8 cellular contexts compared by ENCODE assay signal in genomic region chr10:97612386-97612785, GRCh38. TPM values are rescaled to one million over a fixed set of nuclear protein-coding genes. Genes with fewer than 3 reads are reported as not detected.
DNase-seq lines count a peak whose midpoint lies in the region; ATAC-seq and TF ChIP-seq lines count a peak whose summit lies in the region.

No MANE protein-coding gene starts in this region.

- ATAC-seq in activated CD8-positive, alpha-beta memory T cell treated with anti-CD3 and anti-CD28 coated beads, Interleukin-2, amount 10 ng/mL, durations not matched to agents 7 days and 5 days: peak; percentile 55
- no peak for ATAC-seq in HG03139 (IDR thresholded peaks at IDR 0.05; ENCODE audit: unreplicated experiment)
- ATAC-seq in GM18502 (IDR thresholded peaks at IDR 0.05; ENCODE audit: poor library complexity, unreplicated experiment): no peak

- no peak overlapping the region for H3K4me3 Mint-ChIP-seq in activated CD8-positive, alpha-beta memory T cell treated with anti-CD3 and anti-CD28 coated beads, Interleukin-2, amount 10 ng/mL, durations not matched to agents 7 days and 5 days
- no peak overlapping the region for H3K4me3 Mint-ChIP-seq in progenitor cell of endocrine pancreas (ENCODE audit: low read depth)

- no peaks in the 10 kb centered on the region for H3K4me1 Mint-ChIP-seq in activated CD8-positive, alpha-beta memory T cell treated with anti-CD3 and anti-CD28 coated beads, Interleukin-2, amount 10 ng/mL, durations not matched to agents 7 days and 5 days
- H3K4me1 Mint-ChIP-seq in progenitor cell of endocrine pancreas (ENCODE audit: low read depth): no peaks in the 10 kb centered on the region

- H3K27ac Mint-ChIP-seq in activated CD8-positive, alpha-beta memory T cell treated with anti-CD3 and anti-CD28 coated beads, Interleukin-2, amount 10 ng/mL, durations not matched to agents 7 days and 5 days: no peak overlapping the region
- no peak overlapping the region for H3K27ac Mint-ChIP-seq in progenitor cell of endocrine pancreas

- no peaks in the 10 kb centered on the region for H3K36me3 Mint-ChIP-seq in activated CD8-positive, alpha-beta memory T cell treated with anti-CD3 and anti-CD28 coated beads, Interleukin-2, amount 10 ng/mL, durations not matched to agents 7 days and 5 days
- H3K36me3 Mint-ChIP-seq in progenitor cell of endocrine pancreas (ENCODE audit: insufficient read depth): peaks cover 7% of the 10 kb centered on the region

- no peak overlapping the region for H3K4me3 ChIP-seq in fibroblast of the aortic adventitia (ENCODE audit: low read depth, low read length)

- H3K9me3 Mint-ChIP-seq in activated CD8-positive, alpha-beta memory T cell treated with anti-CD3 and anti-CD28 coated beads, Interleukin-2, amount 10 ng/mL, durations not matched to agents 7 days and 5 days (ENCODE audit: low read depth): no peaks in the 10 kb centered on the region
- no peaks in the 10 kb centered on the region for H3K9me3 Mint-ChIP-seq in progenitor cell of endocrine pancreas (ENCODE audit: low read depth)

- TF ChIP-seq CTCF in fibroblast of the aortic adventitia (IDR thresholded peaks at IDR 0.05; ENCODE audit: insufficient read depth, low read length) (peak; percentile 37), progenitor cell of endocrine pancreas (IDR thresholded peaks at IDR 0.05; ENCODE audit: unreplicated experiment) (peak; percentile 21)

- H3K27me3 Mint-ChIP-seq in activated CD8-positive, alpha-beta memory T cell treated with anti-CD3 and anti-CD28 coated beads, Interleukin-2, amount 10 ng/mL, durations not matched to agents 7 days and 5 days: no peaks in the 10 kb centered on the region
- no peaks in the 10 kb centered on the region for H3K27me3 Mint-ChIP-seq in progenitor cell of endocrine pancreas

- CTCF ChIA-PET in activated CD8-positive, alpha-beta memory T cell treated with anti-CD3 and anti-CD28 coated beads, Interleukin-2, amount 10 ng/mL, durations not matched to agents 7 days and 5 days (lab: Charles Lee): interaction anchor here (0.7 to 4.5 kb wide), 12 partner anchors 9 to 150 kb away, joined by 3 to 55 read pairs (median 4); partner anchors contain the start of genes ANKRD2, C10orf62 and HOGA1

- DNase-seq in activated CD8-positive, alpha-beta memory T cell treated with anti-CD3 and anti-CD28 coated beads, Interleukin-2, amount 10 ng/mL, durations not matched to agents 7 days and 5 days: no peak
- no peak for DNase-seq in activated CD8-positive, alpha-beta memory T cell treated with anti-CD3 and anti-CD28 coated beads, Interleukin-2, amount 50 U/mL, for 4 hours
- DNase-seq in RPMI8226 (peak; percentile 54), fibroblast of the aortic adventitia (ENCODE audit: low read depth) (peak; percentile 69), progenitor cell of endocrine pancreas (ENCODE audit: low spot score, unreplicated experiment) (no peak)
- DNase-seq in activated CD4-positive, alpha-beta T cell treated with anti-CD3 and anti-CD28 coated beads, Interleukin-2, amount 50 U/mL, for 4 hours: no peak

RNA-seq across cellular contexts. Expression of gene MORN4, which starts 20.9 kb away (rescaled TPM):
- total RNA-seq in activated CD8-positive, alpha-beta memory T cell treated with anti-CD3 and anti-CD28 coated beads, Interleukin-2, amount 10 ng/mL, durations not matched to agents 7 days and 5 days: 1 to 10 TPM; 1.9 to 2.1 TPM
- total RNA-seq in fibroblast of the aortic adventitia (ENCODE audit: low replicate concordance) (6.5 and 10.1 TPM in 2 replicates), progenitor cell of endocrine pancreas (21.1 and 24.3 TPM in 2 replicates)

RNA-seq across cellular contexts. Expression of gene C10orf62, which starts 22.9 kb away (rescaled TPM):
- total RNA-seq in activated CD8-positive, alpha-beta memory T cell treated with anti-CD3 and anti-CD28 coated beads, Interleukin-2, amount 10 ng/mL, durations not matched to agents 7 days and 5 days: not detected
- not detected in 2 replicates for total RNA-seq in fibroblast of the aortic adventitia (ENCODE audit: low replicate concordance)
- 0.91 and 0.96 TPM in 2 replicates for total RNA-seq in progenitor cell of endocrine pancreas

RNA-seq across cellular contexts. Expression of gene PI4K2A, which starts 28.1 kb away (rescaled TPM):
- total RNA-seq in activated CD8-positive, alpha-beta memory T cell treated with anti-CD3 and anti-CD28 coated beads, Interleukin-2, amount 10 ng/mL, durations not matched to agents 7 days and 5 days: 10 to 100 TPM; 10.5 to 13.2 TPM
- 10.1 and 22.3 TPM in 2 replicates for total RNA-seq in fibroblast of the aortic adventitia (ENCODE audit: low replicate concordance)
- total RNA-seq in progenitor cell of endocrine pancreas: 18.0 and 18.9 TPM in 2 replicates

RNA-seq across cellular contexts. Expression of gene HOGA1, which starts 28.2 kb away (rescaled TPM):
- total RNA-seq in activated CD8-positive, alpha-beta memory T cell treated with anti-CD3 and anti-CD28 coated beads, Interleukin-2, amount 10 ng/mL, durations not matched to agents 7 days and 5 days: not detected
- total RNA-seq in fibroblast of the aortic adventitia (ENCODE audit: low replicate concordance) (0.08 and 0.72 TPM in 2 replicates), progenitor cell of endocrine pancreas (10.5 and 11.9 TPM in 2 replicates)

RNA-seq across cellular contexts. Expression of gene ANKRD2, which starts 39.8 kb away (rescaled TPM):
- total RNA-seq in activated CD8-positive, alpha-beta memory T cell treated with anti-CD3 and anti-CD28 coated beads, Interleukin-2, amount 10 ng/mL, durations not matched to agents 7 days and 5 days: under 1 TPM; 0.26 to 0.67 TPM
- total RNA-seq in fibroblast of the aortic adventitia (ENCODE audit: low replicate concordance): 0.27 and 0.57 TPM in 2 replicates
- not detected in 2 replicates for total RNA-seq in progenitor cell of endocrine pancreas

Comparison
In these comparisons a context has a peak if more than half of its experiments do, and no peak if none do; other contexts are left out.
1. DNase-seq: peak in RPMI8226 (single experiment) and fibroblast of the aortic adventitia (single experiment); none in activated CD8-positive, alpha-beta memory T cell treated with anti-CD3 and anti-CD28 coated beads, Interleukin-2, amount 10 ng/mL, durations not matched to agents 7 days and 5 days (single experiment), activated CD8-positive, alpha-beta memory T cell treated with anti-CD3 and anti-CD28 coated beads, Interleukin-2, amount 50 U/mL, for 4 hours (single experiment), progenitor cell of endocrine pancreas (single experiment) and activated CD4-positive, alpha-beta T cell treated with anti-CD3 and anti-CD28 coated beads, Interleukin-2, amount 50 U/mL, for 4 hours (0 of 2).